Comparison of ENCODE assay signal across 18 cellular contexts in the genomic region with DNA sequence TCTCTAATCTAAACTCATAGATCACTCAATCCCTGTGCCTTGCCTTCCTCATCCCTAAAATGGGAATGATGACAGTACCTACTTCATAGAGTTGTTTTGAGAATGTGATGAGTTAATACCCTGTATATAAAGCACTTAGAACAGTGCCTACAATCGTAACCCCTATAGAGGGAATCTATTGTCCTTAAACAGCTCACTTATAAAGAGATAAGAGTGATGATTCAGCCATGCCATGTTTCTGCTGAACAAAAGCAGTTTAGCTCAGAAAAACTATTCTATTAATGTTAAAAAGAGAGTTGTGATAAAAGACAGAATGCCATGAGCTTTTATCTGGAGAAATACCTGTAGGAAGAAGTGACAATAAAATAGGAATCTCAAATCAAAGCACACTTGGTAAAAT.
DNase-seq lines count a peak whose midpoint lies in the region; ATAC-seq and TF ChIP-seq lines count a peak whose summit lies in the region.
"Had no signal": no experiment of that assay in that cellular context is flagged by ENCODE, and none has a peak within 500 bp of the region (broad histone marks: within the 10 kb centered on the region; RNA-seq: fewer than 3 reads in every experiment).

No MANE protein-coding gene starts in this region.

- TF ChIP-seq CTCF in A673 (conservative IDR thresholded peaks at IDR 0.05; ENCODE audit: low read depth, low read length), result no peak
- TF ChIP-seq CTCF in Panc1 (IDR thresholded peaks at IDR 0.05), result no peak

- H3K4me1 Mint-ChIP-seq in activated naive CD8-positive, alpha-beta T cell treated with anti-CD3 and anti-CD28 coated beads, Interleukin-2, amount 50 U/mL, for 24 hours, result peaks cover 52% of the 10 kb centered on the region
- peaks cover 10 to 15% of the 10 kb centered on the region in 2 donors for H3K4me1 Mint-ChIP-seq in immature natural killer cell

- no peaks in the 10 kb centered on the region for H3K36me3 ChIP-seq in A673 (ENCODE audit: insufficient read depth, low read length, poor library complexity, severe bottlenecking)
- H3K36me3 ChIP-seq in Panc1 (ENCODE audit: control insufficient read depth, insufficient read depth, low read length), result no peaks in the 10 kb centered on the region
- H3K36me3 ChIP-seq: BLaER1 had no signal

- peaks cover 7% of the 10 kb centered on the region for H3K36me3 Mint-ChIP-seq in activated naive CD8-positive, alpha-beta T cell treated with anti-CD3 and anti-CD28 coated beads, Interleukin-2, amount 50 U/mL, for 24 hours (ENCODE audit: low read depth)
- H3K36me3 Mint-ChIP-seq in immature natural killer cell, result peaks cover 6 to 12% (median 10%) of the 10 kb centered on the region in 3 donors

- H3K27ac Mint-ChIP-seq in activated naive CD8-positive, alpha-beta T cell treated with anti-CD3 and anti-CD28 coated beads, Interleukin-2, amount 50 U/mL, for 24 hours, result peak overlapping the region; percentile 36
- no peak overlapping the region for H3K27ac Mint-ChIP-seq in immature natural killer cell
- H3K27ac Mint-ChIP-seq: GM23338 had no signal

- POLR2A ChIA-PET in A673 (lab: Charles Lee; ENCODE audit: low non-redundant PET), result no interaction called here
- POLR2A ChIA-PET in Panc1 (lab: Charles Lee), result interaction anchor here (0.6 kb wide), 1 partner anchor 96 kb away, joined by 5 read pairs; no protein-coding TSS in a partner anchor

- H3K4me1 ChIP-seq in A673 (ENCODE audit: insufficient read depth, low read length, poor library complexity, severe bottlenecking) (peaks cover 79% of the 10 kb centered on the region), Panc1 (ENCODE audit: control insufficient read depth, insufficient read depth, low read length) (peaks cover 56% of the 10 kb centered on the region)

- no peaks in the 10 kb centered on the region for H3K27me3 Mint-ChIP-seq in activated naive CD8-positive, alpha-beta T cell treated with anti-CD3 and anti-CD28 coated beads, Interleukin-2, amount 50 U/mL, for 24 hours
- peaks cover 0 to 5% (median 0%) of the 10 kb centered on the region in 3 donors for H3K27me3 Mint-ChIP-seq in immature natural killer cell (ENCODE audit: low read depth in 3 of 3)
- H3K27me3 Mint-ChIP-seq: CD4-positive, alpha-beta memory T cell had no signal

- H3K4me3 ChIP-seq in A673 (ENCODE audit: low read depth, low read length, poor library complexity, severe bottlenecking) (no peak overlapping the region), Panc1 (ENCODE audit: low read depth in 2 of 2, low read length in 2 of 2) (no peak overlapping the region)
- H3K4me3 ChIP-seq: BLaER1, GM23338 had no signal

- CTCF ChIA-PET in A673 (lab: Charles Lee) (no interaction called here), Panc1 (lab: Charles Lee) (no interaction called here)

- H3K4me3 Mint-ChIP-seq in activated naive CD8-positive, alpha-beta T cell treated with anti-CD3 and anti-CD28 coated beads, Interleukin-2, amount 50 U/mL, for 24 hours, result no peak overlapping the region
- H3K4me3 Mint-ChIP-seq in immature natural killer cell, result no peak overlapping the region
- H3K4me3 Mint-ChIP-seq: CD4-positive, alpha-beta memory T cell; GM23338 had no signal

- no TSS peak for BruUV-seq in A673 (replicated peaks; lab: Mats Ljungman, UMichigan)
- no TSS peak for BruUV-seq in Panc1 (replicated peaks; lab: Mats Ljungman, UMichigan)

- no peaks in the 10 kb centered on the region for H3K9me3 Mint-ChIP-seq in activated naive CD8-positive, alpha-beta T cell treated with anti-CD3 and anti-CD28 coated beads, Interleukin-2, amount 50 U/mL, for 24 hours
- H3K9me3 Mint-ChIP-seq in immature natural killer cell, result no peaks in the 10 kb centered on the region
- H3K9me3 Mint-ChIP-seq: GM23338 had no signal

- in situ Hi-C loops in Panc1 (cut with HindIII; ENCODE audit: low pct_unique_long_range_greater_than_20kb, low sequenced_read_pairs), result no loop called here

- DNase-seq in A673 (ENCODE audit: low spot score), result no peak
- no peak for DNase-seq in Panc1 (ENCODE audit: low read depth, low spot score)
- DNase-seq in activated naive CD8-positive, alpha-beta T cell treated with anti-CD3 and anti-CD28 coated beads, Interleukin-2, amount 50 U/mL, for 24 hours, result no peak
- peak; percentile 35 to 39 for DNase-seq in lung microvascular endothelial cell (ENCODE audit: low read depth in 2 of 2)
- DNase-seq in immature natural killer cell, result no peak
- no peak for DNase-seq in AG20443 (ENCODE audit: low spot score)
- DNase-seq: CD4-positive, alpha-beta memory T cell; GF-D8; NCI-H1105 treated with DMSO at 0.1 percent for 48 hours; NCI-H1694 treated with DMSO at 0.1 percent for 48 hours; NCI-H748 treated with DMSO at 0.1 percent for 48 hours; NK-92 treated with Interleukin-12 subunit alpha and Interleukin-12 subunit beta, amount 100 ng/mL, for 24 hours; RPMI8226; SHP77 treated with DMSO at 0.1 percent for 48 hours had no signal

- ATAC-seq in Panc1 (no peak), GM18519 (IDR thresholded peaks at IDR 0.05; ENCODE audit: low FRiP score, unreplicated experiment) (no peak)
- no peak for ATAC-seq in activated naive CD8-positive, alpha-beta T cell treated with anti-CD3 and anti-CD28 coated beads, Interleukin-2, amount 50 U/mL, for 24 hours
- ATAC-seq: GM23338, HCT116 had no signal

- H3K27ac ChIP-seq in A673 (ENCODE audit: low read depth, low read length, poor library complexity, severe bottlenecking), result peak overlapping the region; percentile 80
- H3K27ac ChIP-seq in Panc1 (ENCODE audit: low read length), result peak overlapping the region; percentile 97
- H3K27ac ChIP-seq: BLaER1 had no signal

- H3K27me3 ChIP-seq in A673 (replicated peaks; ENCODE audit: insufficient read depth, low read depth, low read length, poor library complexity) (no peaks in the 10 kb centered on the region), Panc1 (ENCODE audit: control insufficient read depth, insufficient read depth, low read length) (no peaks in the 10 kb centered on the region)
- H3K27me3 ChIP-seq: BLaER1 had no signal

- intact Hi-C loops in A673 (cut with micrococcal nuclease; ENCODE audit: unreplicated experiment), result loop anchor here (5.0 kb wide), 2 partner anchors 39 to 161 kb away; partner anchors contain the start of gene VIM
- intact Hi-C loops in Panc1 (cut with micrococcal nuclease; ENCODE audit: unreplicated experiment), result loop anchor here (10.0 kb wide), 2 partner anchors 109 to 159 kb away; partner anchors contain the start of gene VIM

- H3K9me3 ChIP-seq in A673 (ENCODE audit: low read depth, low read length, poor library complexity, severe bottlenecking) (peaks cover 4% of the 10 kb centered on the region), Panc1 (ENCODE audit: control insufficient read depth, insufficient read depth, low read depth, low read length) (peaks cover 6% of the 10 kb centered on the region; the same call in 1 of the 2 replicates)

Comparison
In these comparisons a context has a peak if more than half of its experiments do, and no peak if none do; other contexts are left out.
1. DNase-seq: peak in lung microvascular endothelial cell (2 of 2); none in A673 (single experiment), Panc1 (single experiment), activated naive CD8-positive, alpha-beta T cell treated with anti-CD3 and anti-CD28 coated beads, Interleukin-2, amount 50 U/mL, for 24 hours (single experiment), immature natural killer cell (0 of 3) and AG20443 (single experiment).